Comparison of ENCODE assay signal across 1 cellular context in the genomic region with DNA sequence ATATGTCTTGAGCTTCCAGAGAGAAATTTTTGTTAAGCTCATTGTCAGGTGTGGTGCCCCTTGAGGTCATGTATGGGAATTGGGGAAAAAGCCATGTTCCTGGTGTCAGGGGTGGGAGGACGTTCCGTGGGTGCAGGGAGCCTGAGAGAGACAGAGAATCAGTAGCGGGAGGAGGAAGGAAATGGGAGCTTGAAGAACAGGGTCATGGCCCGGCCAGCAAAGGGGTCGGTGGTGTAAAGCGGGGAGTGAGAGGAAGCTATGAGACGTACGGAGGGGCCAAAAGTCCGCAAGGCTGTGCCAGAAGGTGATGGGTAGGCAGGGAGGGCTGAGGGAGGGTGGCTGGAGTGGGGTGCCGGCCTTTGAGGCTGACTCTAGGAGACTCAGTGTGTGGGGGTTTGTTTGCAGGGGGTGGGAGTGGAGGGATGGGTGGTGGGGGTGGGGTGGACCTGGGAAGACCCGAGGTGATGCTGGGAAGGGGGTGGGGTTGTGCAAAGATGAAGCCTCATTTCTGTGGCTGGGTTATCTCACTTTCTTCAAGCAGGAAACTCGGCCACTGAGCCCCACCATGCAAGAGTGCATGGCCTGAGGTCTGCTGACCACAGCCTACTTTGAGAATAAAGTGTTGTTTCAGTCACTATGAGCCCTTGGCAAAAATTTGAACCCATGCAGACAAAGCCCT.
TF ChIP-seq lines count a peak whose summit lies in the region.

No MANE protein-coding gene starts in this region.

TF ChIP-seq in GM12878, 131 proteins besides CTCF, POLR2A, EP300 and RAD21 (continued from another document):
- TF ChIP-seq RUNX3 (IDR thresholded peaks at IDR 0.05; ENCODE audit: low read length) (peak; percentile 86), ETV6 (conservative IDR thresholded peaks at IDR 0.05 in 1 of 2, IDR thresholded peaks at IDR 0.05 in 1 of 2; ENCODE audit: borderline replicate concordance in 1 of 2, low read depth in 1 of 2) (0 out of 4 replicates have a peak, but pooled peaks of 1 of the 2 experiments have one; percentile 26), SRF (IDR thresholded peaks at IDR 0.05; ENCODE audit: low read depth in 2 of 2, low read length in 2 of 2) (no peak), HDGF (IDR thresholded peaks at IDR 0.05) (peak; percentile 54; the same call in 1 of the 2 replicates), NRF1 (conservative IDR thresholded peaks at IDR 0.05; ENCODE audit: low read depth, low read length) (no peak)
TF ChIP-seq in GM12878: peak in this region for 4.
